Comparison of ENCODE assay signal across 23 cellular contexts in genomic region chr2:197369946-197370325, GRCh38. TPM values are rescaled to one million over a fixed set of nuclear protein-coding genes. Genes with fewer than 3 reads are reported as not detected.
DNase-seq lines count a peak whose midpoint lies in the region; ATAC-seq and TF ChIP-seq lines count a peak whose summit lies in the region.
"Had no signal": no experiment of that assay in that cellular context is flagged by ENCODE, and none has a peak within 500 bp of the region (broad histone marks: within the 10 kb centered on the region; RNA-seq: fewer than 3 reads in every experiment).

No MANE protein-coding gene starts in this region.

- H3K4me1 ChIP-seq in Peyer's patch: peaks cover 0 to 7% (median 0%) of the 10 kb centered on the region in 4 donors
- H3K4me1 ChIP-seq: right atrium auricular region, suprapubic skin, uterus had no signal

- H3K9me3 Mint-ChIP-seq in activated naive CD4-positive, alpha-beta T cell treated with anti-CD3 and anti-CD28 coated beads, Interleukin-2, amount 50 U/mL, for 24 hours: no peaks in the 10 kb centered on the region
- no peaks in the 10 kb centered on the region for H3K9me3 Mint-ChIP-seq in stimulated activated naive CD8-positive, alpha-beta T cell treated with anti-CD3 and anti-CD28 coated beads, Interleukin-15, Interleukin-2, amounts not matched to agents 100 ng/mL and 50 ng/mL, for 24 hours
- H3K9me3 Mint-ChIP-seq: activated naive CD4-positive, alpha-beta T cell treated with anti-CD3 and anti-CD28 coated beads, Interleukin-2, amount 10 ng/mL, durations not matched to agents 7 days and 5 days; activated T-cell treated with anti-CD3 and anti-CD28 coated beads, Interleukin-2, amount 50 U/mL, for 72 hours; T-helper 2 cell treated with Interferon-gamma antibody and Interleukin-4, amounts not matched to agents 5 μg/mL and 100 μg/mL, for 36 hours had no signal

- TF ChIP-seq CTCF in Peyer's patch (IDR thresholded peaks at IDR 0.05): no peak

- no peaks in the 10 kb centered on the region for H3K27me3 ChIP-seq in Peyer's patch
- H3K27me3 ChIP-seq: brain microvascular endothelial cell, right atrium auricular region, suprapubic skin, uterus had no signal

- no peak overlapping the region for H3K4me3 ChIP-seq in Peyer's patch
- H3K4me3 ChIP-seq: coronary artery, right atrium auricular region, suprapubic skin, uterus had no signal

- no peaks in the 10 kb centered on the region for H3K9me3 ChIP-seq in Peyer's patch
- H3K9me3 ChIP-seq: right atrium auricular region, suprapubic skin, uterus had no signal

- no peaks in the 10 kb centered on the region for H3K36me3 ChIP-seq in Peyer's patch
- H3K36me3 ChIP-seq: brain microvascular endothelial cell, right atrium auricular region, suprapubic skin, uterus had no signal

- DNase-seq in activated naive CD4-positive, alpha-beta T cell treated with anti-CD3 and anti-CD28 coated beads, Interleukin-2, amount 50 U/mL, for 16 hours: no peak
- DNase-seq in glomerular visceral epithelial cell (ENCODE audit: extremely low spot score) (peak; percentile 18), HUDEP-2 (lab: John Stamatoyannopoulos, UW; ENCODE audit: unreplicated experiment in 76 of 76) (no peak), Peyer's patch (no peak)
- DNase-seq: activated CD8-positive, alpha-beta memory T cell treated with anti-CD3 and anti-CD28 coated beads for 24 hours; activated naive CD4-positive, alpha-beta T cell treated with anti-CD3 and anti-CD28 coated beads, Interleukin-2, amount 10 ng/mL, durations not matched to agents 7 days and 5 days; activated T-cell treated with anti-CD3 and anti-CD28 coated beads, Interleukin-2, amount 50 U/mL, for 72 hours; brain microvascular endothelial cell; C1 segment of cervical spinal cord; hippocampal formation; NCI-H1092 treated with DMSO at 0.1 percent for 48 hours; NCI-H2081; NCI-H510A; uterus had no signal

- no peaks in the 10 kb centered on the region for H3K36me3 Mint-ChIP-seq in activated naive CD4-positive, alpha-beta T cell treated with anti-CD3 and anti-CD28 coated beads, Interleukin-2, amount 50 U/mL, for 24 hours
- H3K36me3 Mint-ChIP-seq in stimulated activated naive CD8-positive, alpha-beta T cell treated with anti-CD3 and anti-CD28 coated beads, Interleukin-15, Interleukin-2, amounts not matched to agents 100 ng/mL and 50 ng/mL, for 24 hours (ENCODE audit: low read depth): no peaks in the 10 kb centered on the region
- H3K36me3 Mint-ChIP-seq: activated naive CD4-positive, alpha-beta T cell treated with anti-CD3 and anti-CD28 coated beads, Interleukin-2, amount 10 ng/mL, durations not matched to agents 7 days and 5 days had no signal

- ATAC-seq in SK-N-SH treated with all-trans-retinoic acid at 6 μM for 48 hours (peak; percentile 42), HG02798 (IDR thresholded peaks at IDR 0.05; ENCODE audit: poor library complexity, unreplicated experiment) (no peak)
- ATAC-seq: Panc1 had no signal

- no peak overlapping the region for H3K4me3 Mint-ChIP-seq in activated naive CD4-positive, alpha-beta T cell treated with anti-CD3 and anti-CD28 coated beads, Interleukin-2, amount 50 U/mL, for 24 hours
- H3K4me3 Mint-ChIP-seq in stimulated activated naive CD8-positive, alpha-beta T cell treated with anti-CD3 and anti-CD28 coated beads, Interleukin-15, Interleukin-2, amounts not matched to agents 100 ng/mL and 50 ng/mL, for 24 hours: peak overlapping the region; percentile 21
- H3K4me3 Mint-ChIP-seq: activated naive CD4-positive, alpha-beta T cell treated with anti-CD3 and anti-CD28 coated beads, Interleukin-2, amount 10 ng/mL, durations not matched to agents 7 days and 5 days; T-helper 2 cell treated with Interferon-gamma antibody and Interleukin-4, amounts not matched to agents 5 μg/mL and 100 μg/mL, for 36 hours had no signal

- TF ChIP-seq POLR2A in Peyer's patch (IDR thresholded peaks at IDR 0.05): no peak

- peak overlapping the region; percentile 71 for H3K27ac Mint-ChIP-seq in activated naive CD4-positive, alpha-beta T cell treated with anti-CD3 and anti-CD28 coated beads, Interleukin-2, amount 50 U/mL, for 24 hours
- H3K27ac Mint-ChIP-seq in stimulated activated naive CD8-positive, alpha-beta T cell treated with anti-CD3 and anti-CD28 coated beads, Interleukin-15, Interleukin-2, amounts not matched to agents 100 ng/mL and 50 ng/mL, for 24 hours: peak overlapping the region; percentile 23
- H3K27ac Mint-ChIP-seq: activated naive CD4-positive, alpha-beta T cell treated with anti-CD3 and anti-CD28 coated beads, Interleukin-2, amount 10 ng/mL, durations not matched to agents 7 days and 5 days; activated T-cell treated with anti-CD3 and anti-CD28 coated beads, Interleukin-2, amount 50 U/mL, for 72 hours; T-helper 2 cell treated with Interferon-gamma antibody and Interleukin-4, amounts not matched to agents 5 μg/mL and 100 μg/mL, for 36 hours had no signal

- H3K4me1 Mint-ChIP-seq in activated naive CD4-positive, alpha-beta T cell treated with anti-CD3 and anti-CD28 coated beads, Interleukin-2, amount 50 U/mL, for 24 hours: peaks cover 28% of the 10 kb centered on the region
- peaks cover 25% of the 10 kb centered on the region for H3K4me1 Mint-ChIP-seq in stimulated activated naive CD8-positive, alpha-beta T cell treated with anti-CD3 and anti-CD28 coated beads, Interleukin-15, Interleukin-2, amounts not matched to agents 100 ng/mL and 50 ng/mL, for 24 hours (ENCODE audit: low read depth)

- no peaks in the 10 kb centered on the region for H3K27me3 Mint-ChIP-seq in activated naive CD4-positive, alpha-beta T cell treated with anti-CD3 and anti-CD28 coated beads, Interleukin-2, amount 50 U/mL, for 24 hours
- H3K27me3 Mint-ChIP-seq in stimulated activated naive CD8-positive, alpha-beta T cell treated with anti-CD3 and anti-CD28 coated beads, Interleukin-15, Interleukin-2, amounts not matched to agents 100 ng/mL and 50 ng/mL, for 24 hours: no peaks in the 10 kb centered on the region

- no peak overlapping the region for H3K27ac ChIP-seq in Peyer's patch
- H3K27ac ChIP-seq: brain microvascular endothelial cell, coronary artery, right atrium auricular region, suprapubic skin, uterus had no signal

TF ChIP-seq in SK-N-SH treated with all-trans-retinoic acid at 6 μM for 48 hours, 23 proteins besides CTCF, POLR2A, EP300 and RAD21 (continues in another document):
- TF ChIP-seq POU6F1 (CRISPR knock-in tag; IDR thresholded peaks at IDR 0.05; ENCODE audit: borderline replicate concordance, low read depth) (no peak), TCF4 (CRISPR knock-in tag; IDR thresholded peaks at IDR 0.05; ENCODE audit: borderline replicate concordance) (no peak), TOX (CRISPR knock-in tag; IDR thresholded peaks at IDR 0.05; ENCODE audit: borderline replicate concordance) (no peak), ZFP3 (CRISPR knock-in tag; IDR thresholded peaks at IDR 0.05) (no peak), PATZ1 (CRISPR knock-in tag; IDR thresholded peaks at IDR 0.05; ENCODE audit: borderline replicate concordance) (no peak), ISL1 (CRISPR knock-in tag; IDR thresholded peaks at IDR 0.05) (no peak), CSRNP3 (CRISPR knock-in tag; IDR thresholded peaks at IDR 0.05) (no peak), ZNF8 (CRISPR knock-in tag; IDR thresholded peaks at IDR 0.05) (no peak)

RNA-seq across cellular contexts. Expression of gene ANKRD44, which starts 59.4 kb away (rescaled TPM):
- total RNA-seq in Peyer's patch: 100 to 1,000 TPM in 1 of 4 donors, 10 to 100 TPM in 3; 24.8 to 215 (median 32.0) TPM
